Comparison of ENCODE assay signal across 1 cellular context in the genomic region with DNA sequence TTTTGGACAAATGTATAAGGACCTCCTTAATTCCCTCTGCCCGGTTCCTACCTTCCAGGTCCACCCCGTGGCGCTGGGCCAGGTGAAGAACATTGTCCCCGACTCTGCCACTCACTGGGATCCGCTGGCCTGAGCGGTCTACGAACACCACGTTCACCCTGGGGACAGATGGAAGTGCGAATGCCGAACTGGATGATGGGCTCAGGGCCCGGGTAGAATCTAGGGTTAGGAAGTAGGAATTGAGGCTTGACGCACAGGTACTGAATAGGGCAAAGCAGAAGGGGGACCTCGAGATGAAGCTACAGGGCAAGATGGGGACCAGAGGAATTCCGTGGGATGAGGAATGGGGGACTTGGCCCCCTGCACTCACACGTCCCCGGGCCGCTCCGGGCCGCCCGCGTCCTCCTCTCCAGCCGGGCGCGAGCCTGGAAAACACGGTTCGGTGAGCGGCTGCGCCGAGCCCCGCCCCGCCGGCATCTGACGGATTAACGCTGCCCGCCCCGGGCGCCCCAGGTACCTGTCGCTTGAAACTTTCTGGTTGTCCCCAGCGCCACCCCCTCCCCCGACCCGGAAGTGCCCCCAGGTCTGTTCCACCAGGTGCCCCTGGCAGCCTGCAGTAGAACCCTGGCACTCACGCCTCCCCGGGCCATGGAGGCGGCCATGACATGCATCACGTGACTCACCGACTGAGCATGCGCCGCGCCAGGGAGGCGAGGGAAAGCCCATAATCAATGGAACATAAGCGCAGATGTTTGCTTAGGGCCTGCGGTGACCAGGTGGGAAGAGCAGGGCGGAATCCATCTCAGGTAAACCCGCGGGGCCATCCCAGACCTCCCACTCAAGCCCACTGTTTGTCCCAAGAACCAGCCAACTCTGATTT.
TF ChIP-seq lines count a peak whose summit lies in the region.

A gene (minus strand): TSS at position 681 of the 880 bp plus-strand sequence. CDS start 19 bp downstream, at position 662.

TF ChIP-seq in HepG2, 621 proteins besides CTCF, POLR2A, EP300 and RAD21 (continued from another document):
- TF ChIP-seq, protein P1, sequence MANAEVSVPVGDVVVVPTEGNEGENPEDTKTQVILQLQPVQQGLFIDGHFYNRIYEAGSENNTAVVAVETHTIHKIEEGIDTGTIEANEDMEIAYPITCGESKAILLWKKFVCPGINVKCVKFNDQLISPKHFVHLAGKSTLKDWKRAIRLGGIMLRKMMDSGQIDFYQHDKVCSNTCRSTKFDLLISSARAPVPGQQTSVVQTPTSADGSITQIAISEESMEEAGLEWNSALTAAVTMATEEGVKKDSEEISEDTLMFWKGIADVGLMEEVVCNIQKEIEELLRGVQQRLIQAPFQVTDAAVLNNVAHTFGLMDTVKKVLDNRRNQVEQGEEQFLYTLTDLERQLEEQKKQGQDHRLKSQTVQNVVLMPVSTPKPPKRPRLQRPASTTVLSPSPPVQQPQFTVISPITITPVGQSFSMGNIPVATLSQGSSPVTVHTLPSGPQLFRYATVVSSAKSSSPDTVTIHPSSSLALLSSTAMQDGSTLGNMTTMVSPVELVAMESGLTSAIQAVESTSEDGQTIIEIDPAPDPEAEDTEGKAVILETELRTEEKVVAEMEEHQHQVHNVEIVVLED (CRISPR knock-in tag; IDR thresholded peaks at IDR 0.05; ENCODE audit: borderline replicate concordance): peak; percentile 61; the same call in 1 of the 2 replicates
- TF ChIP-seq BRD4 (CRISPR knock-in tag; IDR thresholded peaks at IDR 0.05): 0 out of 2 replicates have a peak, but pooled peaks have one; percentile 28
- TF ChIP-seq PITX1 (CRISPR knock-in tag; IDR thresholded peaks at IDR 0.05): peak; percentile 35; the same call in 1 of the 2 replicates
- 0 out of 2 replicates have a peak, but pooled peaks have one; percentile 41 for TF ChIP-seq ZNF614 (CRISPR knock-in tag; IDR thresholded peaks at IDR 0.05; ENCODE audit: borderline replicate concordance)
- peak; percentile 80; the same call in 1 of the 2 replicates for TF ChIP-seq ZNF790 (CRISPR knock-in tag; IDR thresholded peaks at IDR 0.05; ENCODE audit: borderline replicate concordance)
- no peak for TF ChIP-seq MTA1 (CRISPR knock-in tag; IDR thresholded peaks at IDR 0.05; ENCODE audit: borderline replicate concordance)
- TF ChIP-seq SP1 (IDR thresholded peaks at IDR 0.05): no peak
- TF ChIP-seq SP1 (CRISPR knock-in tag; IDR thresholded peaks at IDR 0.05): peak; percentile 50
- TF ChIP-seq, protein P2, sequence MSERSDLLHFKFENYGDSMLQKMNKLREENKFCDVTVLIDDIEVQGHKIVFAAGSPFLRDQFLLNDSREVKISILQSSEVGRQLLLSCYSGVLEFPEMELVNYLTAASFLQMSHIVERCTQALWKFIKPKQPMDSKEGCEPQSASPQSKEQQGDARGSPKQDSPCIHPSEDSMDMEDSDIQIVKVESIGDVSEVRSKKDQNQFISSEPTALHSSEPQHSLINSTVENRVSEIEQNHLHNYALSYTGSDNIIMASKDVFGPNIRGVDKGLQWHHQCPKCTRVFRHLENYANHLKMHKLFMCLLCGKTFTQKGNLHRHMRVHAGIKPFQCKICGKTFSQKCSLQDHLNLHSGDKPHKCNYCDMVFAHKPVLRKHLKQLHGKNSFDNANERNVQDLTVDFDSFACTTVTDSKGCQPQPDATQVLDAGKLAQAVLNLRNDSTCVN (CRISPR knock-in tag; IDR thresholded peaks at IDR 0.05; ENCODE audit: borderline replicate concordance): peak; percentile 47; the same call in 1 of the 2 replicates
- TF ChIP-seq TCF12 (IDR thresholded peaks at IDR 0.05): no peak
- no peak for TF ChIP-seq TCF12 (CRISPR knock-in tag; IDR thresholded peaks at IDR 0.05)
- peak; percentile 58; the same call in 1 of the 2 replicates for TF ChIP-seq FOXK1 (CRISPR knock-in tag; IDR thresholded peaks at IDR 0.05; ENCODE audit: borderline replicate concordance, low read depth)
- peak; percentile 21; the same call in 1 of the 2 replicates for TF ChIP-seq ZNF235 (CRISPR knock-in tag; IDR thresholded peaks at IDR 0.05; ENCODE audit: borderline replicate concordance)
- peak; percentile 69; the same call in 1 of the 2 replicates for TF ChIP-seq ZNF543 (CRISPR knock-in tag; IDR thresholded peaks at IDR 0.05)
- TF ChIP-seq KDM5A (IDR thresholded peaks at IDR 0.05; ENCODE audit: borderline replicate concordance, low read length): peak; percentile 91
- TF ChIP-seq, protein P3, sequence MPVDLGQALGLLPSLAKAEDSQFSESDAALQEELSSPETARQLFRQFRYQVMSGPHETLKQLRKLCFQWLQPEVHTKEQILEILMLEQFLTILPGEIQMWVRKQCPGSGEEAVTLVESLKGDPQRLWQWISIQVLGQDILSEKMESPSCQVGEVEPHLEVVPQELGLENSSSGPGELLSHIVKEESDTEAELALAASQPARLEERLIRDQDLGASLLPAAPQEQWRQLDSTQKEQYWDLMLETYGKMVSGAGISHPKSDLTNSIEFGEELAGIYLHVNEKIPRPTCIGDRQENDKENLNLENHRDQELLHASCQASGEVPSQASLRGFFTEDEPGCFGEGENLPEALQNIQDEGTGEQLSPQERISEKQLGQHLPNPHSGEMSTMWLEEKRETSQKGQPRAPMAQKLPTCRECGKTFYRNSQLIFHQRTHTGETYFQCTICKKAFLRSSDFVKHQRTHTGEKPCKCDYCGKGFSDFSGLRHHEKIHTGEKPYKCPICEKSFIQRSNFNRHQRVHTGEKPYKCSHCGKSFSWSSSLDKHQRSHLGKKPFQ (CRISPR knock-in tag; IDR thresholded peaks at IDR 0.05; ENCODE audit: insufficient replicate concordance): no peak
- no peak for TF ChIP-seq TOPORS (CRISPR knock-in tag; IDR thresholded peaks at IDR 0.05)
- peak; percentile 58; the same call in 1 of the 2 replicates for TF ChIP-seq KLF12 (CRISPR knock-in tag; IDR thresholded peaks at IDR 0.05; ENCODE audit: borderline replicate concordance)
- TF ChIP-seq, protein P4, sequence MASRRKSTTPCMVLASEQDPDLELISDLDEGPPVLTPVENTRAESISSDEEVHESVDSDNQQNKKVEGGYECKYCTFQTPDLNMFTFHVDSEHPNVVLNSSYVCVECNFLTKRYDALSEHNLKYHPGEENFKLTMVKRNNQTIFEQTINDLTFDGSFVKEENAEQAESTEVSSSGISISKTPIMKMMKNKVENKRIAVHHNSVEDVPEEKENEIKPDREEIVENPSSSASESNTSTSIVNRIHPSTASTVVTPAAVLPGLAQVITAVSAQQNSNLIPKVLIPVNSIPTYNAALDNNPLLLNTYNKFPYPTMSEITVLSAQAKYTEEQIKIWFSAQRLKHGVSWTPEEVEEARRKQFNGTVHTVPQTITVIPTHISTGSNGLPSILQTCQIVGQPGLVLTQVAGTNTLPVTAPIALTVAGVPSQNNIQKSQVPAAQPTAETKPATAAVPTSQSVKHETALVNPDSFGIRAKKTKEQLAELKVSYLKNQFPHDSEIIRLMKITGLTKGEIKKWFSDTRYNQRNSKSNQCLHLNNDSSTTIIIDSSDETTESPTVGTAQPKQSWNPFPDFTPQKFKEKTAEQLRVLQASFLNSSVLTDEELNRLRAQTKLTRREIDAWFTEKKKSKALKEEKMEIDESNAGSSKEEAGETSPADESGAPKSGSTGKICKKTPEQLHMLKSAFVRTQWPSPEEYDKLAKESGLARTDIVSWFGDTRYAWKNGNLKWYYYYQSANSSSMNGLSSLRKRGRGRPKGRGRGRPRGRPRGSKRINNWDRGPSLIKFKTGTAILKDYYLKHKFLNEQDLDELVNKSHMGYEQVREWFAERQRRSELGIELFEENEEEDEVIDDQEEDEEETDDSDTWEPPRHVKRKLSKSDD (CRISPR knock-in tag; IDR thresholded peaks at IDR 0.05; ENCODE audit: low read depth): peak; percentile 76
- TF ChIP-seq, protein P5, sequence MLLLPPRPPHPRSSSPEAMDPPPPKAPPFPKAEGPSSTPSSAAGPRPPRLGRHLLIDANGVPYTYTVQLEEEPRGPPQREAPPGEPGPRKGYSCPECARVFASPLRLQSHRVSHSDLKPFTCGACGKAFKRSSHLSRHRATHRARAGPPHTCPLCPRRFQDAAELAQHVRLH (CRISPR knock-in tag; IDR thresholded peaks at IDR 0.05; ENCODE audit: borderline replicate concordance, low read depth): peak; percentile 49; the same call in 1 of the 2 replicates
- TF ChIP-seq GFI1 (CRISPR knock-in tag; IDR thresholded peaks at IDR 0.05; ENCODE audit: borderline replicate concordance): peak; percentile 33; the same call in 1 of the 2 replicates
- TF ChIP-seq, protein P6, sequence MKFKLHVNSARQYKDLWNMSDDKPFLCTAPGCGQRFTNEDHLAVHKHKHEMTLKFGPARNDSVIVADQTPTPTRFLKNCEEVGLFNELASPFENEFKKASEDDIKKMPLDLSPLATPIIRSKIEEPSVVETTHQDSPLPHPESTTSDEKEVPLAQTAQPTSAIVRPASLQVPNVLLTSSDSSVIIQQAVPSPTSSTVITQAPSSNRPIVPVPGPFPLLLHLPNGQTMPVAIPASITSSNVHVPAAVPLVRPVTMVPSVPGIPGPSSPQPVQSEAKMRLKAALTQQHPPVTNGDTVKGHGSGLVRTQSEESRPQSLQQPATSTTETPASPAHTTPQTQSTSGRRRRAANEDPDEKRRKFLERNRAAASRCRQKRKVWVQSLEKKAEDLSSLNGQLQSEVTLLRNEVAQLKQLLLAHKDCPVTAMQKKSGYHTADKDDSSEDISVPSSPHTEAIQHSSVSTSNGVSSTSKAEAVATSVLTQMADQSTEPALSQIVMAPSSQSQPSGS (CRISPR knock-in tag; IDR thresholded peaks at IDR 0.05): 0 out of 2 replicates have a peak, but pooled peaks have one; percentile 12
- peak; percentile 53 for TF ChIP-seq HNRNPLL (IDR thresholded peaks at IDR 0.05; ENCODE audit: low read depth, low read length, poor library complexity, severe bottlenecking)
- TF ChIP-seq MXD4 (CRISPR knock-in tag; IDR thresholded peaks at IDR 0.05): peak; percentile 87
- TF ChIP-seq ZNF780A (CRISPR knock-in tag; IDR thresholded peaks at IDR 0.05): 0 out of 2 replicates have a peak, but pooled peaks have one; percentile 30
- TF ChIP-seq, protein P7, sequence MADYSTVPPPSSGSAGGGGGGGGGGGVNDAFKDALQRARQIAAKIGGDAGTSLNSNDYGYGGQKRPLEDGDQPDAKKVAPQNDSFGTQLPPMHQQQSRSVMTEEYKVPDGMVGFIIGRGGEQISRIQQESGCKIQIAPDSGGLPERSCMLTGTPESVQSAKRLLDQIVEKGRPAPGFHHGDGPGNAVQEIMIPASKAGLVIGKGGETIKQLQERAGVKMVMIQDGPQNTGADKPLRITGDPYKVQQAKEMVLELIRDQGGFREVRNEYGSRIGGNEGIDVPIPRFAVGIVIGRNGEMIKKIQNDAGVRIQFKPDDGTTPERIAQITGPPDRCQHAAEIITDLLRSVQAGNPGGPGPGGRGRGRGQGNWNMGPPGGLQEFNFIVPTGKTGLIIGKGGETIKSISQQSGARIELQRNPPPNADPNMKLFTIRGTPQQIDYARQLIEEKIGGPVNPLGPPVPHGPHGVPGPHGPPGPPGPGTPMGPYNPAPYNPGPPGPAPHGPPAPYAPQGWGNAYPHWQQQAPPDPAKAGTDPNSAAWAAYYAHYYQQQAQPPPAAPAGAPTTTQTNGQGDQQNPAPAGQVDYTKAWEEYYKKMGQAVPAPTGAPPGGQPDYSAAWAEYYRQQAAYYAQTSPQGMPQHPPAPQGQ (CRISPR knock-in tag; IDR thresholded peaks at IDR 0.05; ENCODE audit: borderline replicate concordance): peak; percentile 83; the same call in 1 of the 2 replicates
- TF ChIP-seq ZNF337 (CRISPR knock-in tag; IDR thresholded peaks at IDR 0.05; ENCODE audit: borderline replicate concordance, low read depth): peak; percentile 34; the same call in 1 of the 2 replicates
